Comparison of ENCODE assay signal across 1 cellular context in genomic region chr1:98991127-98992003, GRCh38.
TF ChIP-seq lines count a peak whose summit lies in the region.

No MANE protein-coding gene starts in this region.

TF ChIP-seq in IMR-90, 13 proteins besides CTCF, POLR2A, EP300 and RAD21:
- TF ChIP-seq MXI1 (IDR thresholded peaks at IDR 0.05; ENCODE audit: borderline replicate concordance, low read depth, low read length) = no peak
- TF ChIP-seq FOS (IDR thresholded peaks at IDR 0.05; ENCODE audit: low read depth, low read length) = peak; percentile 33; the same call in 1 of the 2 replicates
- TF ChIP-seq MAFK (IDR thresholded peaks at IDR 0.05; ENCODE audit: low read depth, low read length) = no peak
- no peak for TF ChIP-seq BHLHE40 (IDR thresholded peaks at IDR 0.05; ENCODE audit: low read depth, low read length)
